1 cellular context compared by ENCODE assay signal in the genomic region with DNA sequence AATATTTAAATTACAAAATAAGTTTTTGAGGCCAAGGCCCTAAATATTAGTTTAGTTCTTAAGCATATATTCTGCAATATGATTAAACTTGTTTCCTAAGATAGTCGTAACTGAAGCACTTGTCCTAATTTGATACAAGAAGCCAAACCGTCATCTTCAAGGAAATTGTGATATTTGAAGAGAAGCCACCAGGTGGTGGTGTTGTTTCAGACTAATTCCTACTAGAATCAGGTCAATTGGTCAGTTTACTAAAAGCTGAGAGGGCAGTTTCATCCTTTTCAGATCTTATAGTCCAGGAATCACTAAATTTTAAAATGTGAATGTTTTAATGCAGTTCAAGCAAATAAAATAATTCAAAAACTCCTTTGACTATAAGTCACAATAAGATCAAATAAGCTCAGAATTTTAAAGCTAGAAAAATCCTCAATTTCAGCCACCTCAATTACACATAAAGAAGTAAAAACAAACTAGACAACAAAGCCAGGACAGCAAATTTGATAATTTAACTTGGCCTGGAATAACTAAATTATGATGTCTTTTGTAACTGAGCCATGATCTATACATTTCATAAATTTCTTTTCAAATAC.
TF ChIP-seq lines count a peak whose summit lies in the region.

No MANE protein-coding gene starts in this region.

TF ChIP-seq in GM23338, 12 proteins besides CTCF, POLR2A, EP300 and RAD21 (continued from another document):
- TF ChIP-seq, protein P1, sequence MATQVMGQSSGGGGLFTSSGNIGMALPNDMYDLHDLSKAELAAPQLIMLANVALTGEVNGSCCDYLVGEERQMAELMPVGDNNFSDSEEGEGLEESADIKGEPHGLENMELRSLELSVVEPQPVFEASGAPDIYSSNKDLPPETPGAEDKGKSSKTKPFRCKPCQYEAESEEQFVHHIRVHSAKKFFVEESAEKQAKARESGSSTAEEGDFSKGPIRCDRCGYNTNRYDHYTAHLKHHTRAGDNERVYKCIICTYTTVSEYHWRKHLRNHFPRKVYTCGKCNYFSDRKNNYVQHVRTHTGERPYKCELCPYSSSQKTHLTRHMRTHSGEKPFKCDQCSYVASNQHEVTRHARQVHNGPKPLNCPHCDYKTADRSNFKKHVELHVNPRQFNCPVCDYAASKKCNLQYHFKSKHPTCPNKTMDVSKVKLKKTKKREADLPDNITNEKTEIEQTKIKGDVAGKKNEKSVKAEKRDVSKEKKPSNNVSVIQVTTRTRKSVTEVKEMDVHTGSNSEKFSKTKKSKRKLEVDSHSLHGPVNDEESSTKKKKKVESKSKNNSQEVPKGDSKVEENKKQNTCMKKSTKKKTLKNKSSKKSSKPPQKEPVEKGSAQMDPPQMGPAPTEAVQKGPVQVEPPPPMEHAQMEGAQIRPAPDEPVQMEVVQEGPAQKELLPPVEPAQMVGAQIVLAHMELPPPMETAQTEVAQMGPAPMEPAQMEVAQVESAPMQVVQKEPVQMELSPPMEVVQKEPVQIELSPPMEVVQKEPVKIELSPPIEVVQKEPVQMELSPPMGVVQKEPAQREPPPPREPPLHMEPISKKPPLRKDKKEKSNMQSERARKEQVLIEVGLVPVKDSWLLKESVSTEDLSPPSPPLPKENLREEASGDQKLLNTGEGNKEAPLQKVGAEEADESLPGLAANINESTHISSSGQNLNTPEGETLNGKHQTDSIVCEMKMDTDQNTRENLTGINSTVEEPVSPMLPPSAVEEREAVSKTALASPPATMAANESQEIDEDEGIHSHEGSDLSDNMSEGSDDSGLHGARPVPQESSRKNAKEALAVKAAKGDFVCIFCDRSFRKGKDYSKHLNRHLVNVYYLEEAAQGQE (IDR thresholded peaks at IDR 0.05; ENCODE audit: unreplicated experiment) = no peak
- no peak for TF ChIP-seq ZNF114 (CRISPR knock-in tag; IDR thresholded peaks at IDR 0.05)
- no peak for TF ChIP-seq CREB1 (CRISPR knock-in tag; IDR thresholded peaks at IDR 0.05; ENCODE audit: low read depth)
- no peak for TF ChIP-seq JUNB (IDR thresholded peaks at IDR 0.05; ENCODE audit: unreplicated experiment)
- TF ChIP-seq STAT1 (IDR thresholded peaks at IDR 0.05; ENCODE audit: unreplicated experiment) = no peak
- TF ChIP-seq POLR2AphosphoS5 (IDR thresholded peaks at IDR 0.05; ENCODE audit: low read depth) = no peak
